Comparison of ENCODE assay signal across 18 cellular contexts in the genomic region with DNA sequence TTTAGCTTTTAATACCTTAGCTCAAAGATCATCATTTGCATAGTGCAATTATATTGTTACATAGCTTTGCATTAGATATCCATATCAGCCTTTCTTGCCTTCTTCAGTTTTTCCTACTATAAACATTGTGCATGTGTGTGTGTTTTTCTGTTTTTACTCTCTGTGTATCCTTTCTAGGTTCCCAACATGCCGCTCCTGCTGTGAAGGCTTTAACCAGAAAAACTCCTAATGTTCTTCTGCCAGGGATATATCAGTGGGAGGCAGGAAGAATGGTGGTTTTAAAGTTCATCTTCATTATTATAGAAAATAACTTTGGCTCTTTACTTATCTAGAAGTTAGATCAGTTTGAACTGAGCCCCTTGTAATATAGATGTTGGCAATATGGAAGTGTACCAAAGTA.
DNase-seq lines count a peak whose midpoint lies in the region; ATAC-seq, FAIRE-seq and TF ChIP-seq lines count a peak whose summit lies in the region.
"Had no signal": no experiment of that assay in that cellular context is flagged by ENCODE, and none has a peak within 500 bp of the region (broad histone marks: within the 10 kb centered on the region; RNA-seq: fewer than 3 reads in every experiment).

No MANE protein-coding gene starts in this region.

- WGBS in A549 (ENCODE audit: missing lambda C conversion rate) = 6% methylated on average over 1 of the region's 1 CpG
- WGBS in psoas muscle, 3 donors = 33 to 47% (median 40%) methylated on average over 1 of the region's 1 CpG
- 71 to 84% (median 72%) methylated on average over 1 of the region's 1 CpG for WGBS in adrenal gland, 4 donors

- POLR2A ChIA-PET in A549 (lab: Yijun Ruan, JAX) = no interaction called here

- H3K9me3 Mint-ChIP-seq in brain = peaks cover 0 to 2% (median 0%) of the 10 kb centered on the region in 5 experiments
- H3K9me3 Mint-ChIP-seq: activated naive CD8-positive, alpha-beta T cell treated with anti-CD3 and anti-CD28 coated beads, Interleukin-2, amount 10 ng/mL, durations not matched to agents 7 days and 5 days; activated T-helper 17 cell treated with anti-CD3 and anti-CD28 coated beads, Interleukin-2, amount 50 U/mL, for 72 hours had no signal

- H3K9me3 ChIP-seq in A549 = no peaks in the 10 kb centered on the region
- H3K9me3 ChIP-seq in HUES6 (ENCODE audit: control insufficient read depth, insufficient read depth, low read depth, low read length) = 0 out of 2 replicates have a peak, but pooled peaks cover 2% of the 10 kb centered on the region
- H3K9me3 ChIP-seq in keratinocyte (ENCODE audit: control insufficient read depth, low read depth, low read length) = no peaks in the 10 kb centered on the region
- no peaks in the 10 kb centered on the region for H3K9me3 ChIP-seq in psoas muscle
- H3K9me3 ChIP-seq in adrenal gland (replicated peaks in 1 of 3) = no peaks in the 10 kb centered on the region
- H3K9me3 ChIP-seq: testis had no signal

- peaks cover 11% of the 10 kb centered on the region for H3K36me3 Mint-ChIP-seq in brain
- H3K36me3 Mint-ChIP-seq: activated CD8-positive, alpha-beta memory T cell treated with anti-CD3 and anti-CD28 coated beads, Interleukin-2, amount 10 ng/mL, durations not matched to agents 7 days and 5 days; activated naive CD8-positive, alpha-beta T cell treated with anti-CD3 and anti-CD28 coated beads, Interleukin-2, amount 10 ng/mL, durations not matched to agents 7 days and 5 days had no signal

- FAIRE-seq in A549 (lab: Jason Lieb, UNC) = no peak
- no peak for FAIRE-seq in keratinocyte (lab: Jason Lieb, UNC)
- FAIRE-seq: TTC549 had no signal

- H3K27me3 Mint-ChIP-seq in brain = peaks cover under 1% of the 10 kb centered on the region
- H3K27me3 Mint-ChIP-seq: activated T-helper 17 cell treated with anti-CD3 and anti-CD28 coated beads, Interleukin-2, amount 50 U/mL, for 72 hours had no signal

- no peaks in the 10 kb centered on the region for H3K36me3 ChIP-seq in HUES6 (ENCODE audit: control insufficient read depth, insufficient read depth, low read length)
- no peaks in the 10 kb centered on the region for H3K36me3 ChIP-seq in keratinocyte (ENCODE audit: control insufficient read depth in 2 of 2, extremely low read depth in 1 of 2, insufficient read depth in 2 of 2, low read length in 2 of 2)
- H3K36me3 ChIP-seq in psoas muscle (ENCODE audit: insufficient read depth in 1 of 2, low read depth in 1 of 2) = no peaks in the 10 kb centered on the region
- no peaks in the 10 kb centered on the region for H3K36me3 ChIP-seq in adrenal gland (replicated peaks in 1 of 2)

- H3K4me1 Mint-ChIP-seq in brain = no peaks in the 10 kb centered on the region
- H3K4me1 Mint-ChIP-seq: activated CD8-positive, alpha-beta memory T cell treated with anti-CD3 and anti-CD28 coated beads, Interleukin-2, amount 10 ng/mL, durations not matched to agents 7 days and 5 days; activated T-helper 17 cell treated with anti-CD3 and anti-CD28 coated beads, Interleukin-2, amount 50 U/mL, for 72 hours had no signal

- dilution Hi-C loops in keratinocyte (cut with MboI; ENCODE audit: extremely low pct_ligation_motif_present, low sequenced_read_pairs) = no loop called here

- H3K27ac ChIP-seq in A549 = no peak overlapping the region
- H3K27ac ChIP-seq in HUES6 (ENCODE audit: low read depth, low read length) = peak overlapping the region; percentile 67; the same call in 1 of the 2 replicates
- no peak overlapping the region for H3K27ac ChIP-seq in keratinocyte (ENCODE audit: control insufficient read depth, insufficient read depth, low read length)
- H3K27ac ChIP-seq in psoas muscle = no peak overlapping the region
- no peak overlapping the region for H3K27ac ChIP-seq in adrenal gland
- H3K27ac ChIP-seq: testis had no signal

- TF ChIP-seq POLR2A in A549 (IDR thresholded peaks at IDR 0.05; ENCODE audit: low read length) = no peak
- no peak for TF ChIP-seq POLR2A in adrenal gland (IDR thresholded peaks at IDR 0.05)

- H3K27me3 ChIP-seq in HUES6 (ENCODE audit: control insufficient read depth, insufficient read depth, low read length) (no peaks in the 10 kb centered on the region), keratinocyte (ENCODE audit: control insufficient read depth, extremely low read depth, insufficient read depth, low read length) (peaks cover 8% of the 10 kb centered on the region), psoas muscle (ENCODE audit: insufficient read depth in 3 of 3, low read length in 2 of 3) (peaks cover 0 to 5% (median 2%) of the 10 kb centered on the region in 3 donors), adrenal gland (no peaks in the 10 kb centered on the region)
- H3K27me3 ChIP-seq: testis had no signal

- TF ChIP-seq EP300 in A549 (IDR thresholded peaks at IDR 0.05) = no peak

- H3K4me3 Mint-ChIP-seq in brain = peak overlapping the region in 3 of 5 experiments; percentile 13 to 70 (median 27)
- H3K4me3 Mint-ChIP-seq: activated CD8-positive, alpha-beta memory T cell treated with anti-CD3 and anti-CD28 coated beads, Interleukin-2, amount 10 ng/mL, durations not matched to agents 7 days and 5 days; activated naive CD8-positive, alpha-beta T cell treated with anti-CD3 and anti-CD28 coated beads, Interleukin-2, amount 10 ng/mL, durations not matched to agents 7 days and 5 days; activated T-helper 17 cell treated with anti-CD3 and anti-CD28 coated beads, Interleukin-2, amount 50 U/mL, for 72 hours had no signal

- H3K4me3 ChIP-seq in A549 = no peak overlapping the region
- no peak overlapping the region; the same call in 1 of the 2 replicates for H3K4me3 ChIP-seq in HUES6 (ENCODE audit: low read depth, low read length)
- no peak overlapping the region for H3K4me3 ChIP-seq in keratinocyte (ENCODE audit: control insufficient read depth in 2 of 3, extremely low read depth in 1 of 3, insufficient read depth in 2 of 3, low read depth in 1 of 3, low read length in 3 of 3)
- no peak overlapping the region for H3K4me3 ChIP-seq in psoas muscle
- H3K4me3 ChIP-seq in adrenal gland = no peak overlapping the region
- H3K4me3 ChIP-seq: testis had no signal

- no peaks in the 10 kb centered on the region for H3K79me2 ChIP-seq in keratinocyte (ENCODE audit: control insufficient read depth, insufficient read depth, low read length)

- TF ChIP-seq RAD21 in A549 (conservative IDR thresholded peaks at IDR 0.05 in 1 of 2, IDR thresholded peaks at IDR 0.05 in 1 of 2) = no peak

- CTCF ChIA-PET in A549 (lab: Yijun Ruan, JAX) = no interaction called here

- H3K9me1 ChIP-seq in keratinocyte (ENCODE audit: control insufficient read depth, extremely low read depth, insufficient read depth, low read length) = no peaks in the 10 kb centered on the region

- H4K20me1 ChIP-seq in keratinocyte (ENCODE audit: control insufficient read depth, extremely low read depth, insufficient read depth, low read length) = no peaks in the 10 kb centered on the region

- peak overlapping the region; percentile 57 for H3K4me2 ChIP-seq in A549
- peak overlapping the region; percentile 60 for H3K4me2 ChIP-seq in keratinocyte (ENCODE audit: control insufficient read depth, extremely low read depth, insufficient read depth, low read depth, low read length)

- intact Hi-C loops in psoas muscle (cut with DNase I) = no loop called here
- intact Hi-C loops in adrenal gland (cut with DNase I) = no loop called here

- no peak overlapping the region for H2AFZ ChIP-seq in keratinocyte (ENCODE audit: control insufficient read depth, low read length)

- no peak overlapping the region for H3K9ac ChIP-seq in HUES6 (ENCODE audit: low read length)
- H3K9ac ChIP-seq in keratinocyte (ENCODE audit: control insufficient read depth, extremely low read depth, insufficient read depth, low read length) = no peak overlapping the region

- no peak for ATAC-seq in A549
- ATAC-seq in psoas muscle = no peak
- ATAC-seq: activated CD8-positive, alpha-beta memory T cell treated with anti-CD3 and anti-CD28 coated beads, Interleukin-2, amount 10 ng/mL, durations not matched to agents 7 days and 5 days; activated T-helper 17 cell treated with anti-CD3 and anti-CD28 coated beads, Interleukin-2, amount 50 U/mL, for 72 hours; left ventricle myocardium superior had no signal

- H3K4me1 ChIP-seq in A549 (peaks cover 14% of the 10 kb centered on the region; the same call in 2 of the 3 replicates), HUES6 (ENCODE audit: control insufficient read depth, insufficient read depth, low read length) (peaks cover 24% of the 10 kb centered on the region), keratinocyte (ENCODE audit: control insufficient read depth, extremely low read depth, insufficient read depth, low read length) (peaks cover 8% of the 10 kb centered on the region), psoas muscle (no peaks in the 10 kb centered on the region), adrenal gland (replicated peaks in 1 of 2) (peaks cover 0 to 6% of the 10 kb centered on the region in 2 donors)

- TF ChIP-seq CTCF in A549 (IDR thresholded peaks at IDR 0.05) (no peak), brain (conservative IDR thresholded peaks at IDR 0.05) (no peak), keratinocyte (optimal IDR thresholded peaks at IDR 0.05 in 1 of 3, IDR thresholded peaks at IDR 0.05 in 1 of 3, conservative IDR thresholded peaks at IDR 0.05 in 1 of 3; ENCODE audit: extremely low read depth in 1 of 3, insufficient read depth in 2 of 3, low read length in 3 of 3) (no peak), psoas muscle (IDR thresholded peaks at IDR 0.05) (no peak), adrenal gland (IDR thresholded peaks at IDR 0.05) (no peak)

- DNase-seq in A549 (ENCODE audit: low read depth in 1 of 2, low spot score in 1 of 2) (no peak), keratinocyte (ENCODE audit: low read depth, low spot score) (no peak), NCI-H146 treated with DMSO at 0.1 percent for 48 hours (lab: John Stamatoyannopoulos, UW; ENCODE audit: unreplicated experiment) (no peak), psoas muscle (no peak), adrenal gland (no peak)
- no peak for DNase-seq in activated CD4-positive, alpha-beta T cell treated with anti-CD3 and anti-CD28 coated beads, Interleukin-2, amount 50 U/mL, for 48 hours
- DNase-seq: activated CD8-positive, alpha-beta memory T cell treated with anti-CD3 and anti-CD28 coated beads, Interleukin-2, amount 10 ng/mL, durations not matched to agents 7 days and 5 days; activated naive CD8-positive, alpha-beta T cell treated with anti-CD3 and anti-CD28 coated beads, Interleukin-2, amount 10 ng/mL, durations not matched to agents 7 days and 5 days; central memory CD4-positive, alpha-beta T cell; effector memory CD4-positive, alpha-beta T cell; left ventricle myocardium superior; NCI-H1436 treated with DMSO at 0.1 percent for 48 hours; nucleus accumbens; testis had no signal

- peak overlapping the region in 2 of 5 experiments; percentile 11 to 62 for H3K27ac Mint-ChIP-seq in brain
- H3K27ac Mint-ChIP-seq: activated CD8-positive, alpha-beta memory T cell treated with anti-CD3 and anti-CD28 coated beads, Interleukin-2, amount 10 ng/mL, durations not matched to agents 7 days and 5 days; activated naive CD8-positive, alpha-beta T cell treated with anti-CD3 and anti-CD28 coated beads, Interleukin-2, amount 10 ng/mL, durations not matched to agents 7 days and 5 days; activated T-helper 17 cell treated with anti-CD3 and anti-CD28 coated beads, Interleukin-2, amount 50 U/mL, for 72 hours had no signal
